In the genomic region with DNA sequence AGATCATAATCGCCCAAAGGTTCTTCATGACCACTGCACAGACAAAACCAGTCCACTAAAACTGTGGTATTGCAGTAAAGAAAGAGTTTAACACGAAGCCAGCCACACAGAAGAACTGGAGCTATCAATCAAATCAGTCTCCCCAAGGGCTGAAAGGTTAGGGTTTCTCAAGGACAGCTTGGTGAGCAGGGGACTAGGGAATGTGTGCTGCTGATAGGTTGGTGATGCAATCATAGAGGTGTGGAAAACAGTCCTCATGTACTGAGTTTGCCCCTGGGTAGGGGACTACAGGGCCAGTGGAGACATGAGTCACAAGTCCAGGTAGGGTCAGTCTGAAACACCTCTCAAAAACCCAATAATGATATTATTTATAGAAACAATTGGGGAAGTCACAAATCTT, we compare ENCODE assay signal across 35 cellular contexts.
"Had no signal": no experiment of that assay in that cellular context is flagged by ENCODE, and none has a peak within 500 bp of the region (broad histone marks: within the 10 kb centered on the region; RNA-seq: fewer than 3 reads in every experiment).

No MANE protein-coding gene starts in this region.

- H3K4me3 ChIP-seq: ascending aorta, cardiac muscle cell, colonic mucosa, Peyer's patch had no signal

- H3K36me3 ChIP-seq: ascending aorta, cardiac muscle cell, colonic mucosa, Peyer's patch had no signal

- H3K27ac Mint-ChIP-seq: activated CD8-positive, alpha-beta T cell treated with anti-CD3 and anti-CD28 coated beads for 36 hours; activated naive CD8-positive, alpha-beta T cell treated with anti-CD3 and anti-CD28 coated beads for 36 hours; activated T-cell treated with anti-CD3 and anti-CD28 coated beads, Interleukin-2, amount 50 U/mL, for 72 hours; activated T-helper 17 cell treated with anti-CD3 and anti-CD28 coated beads, Interleukin-2, amount 50 U/mL, for 72 hours had no signal

- DNase-seq: activated CD4-positive, alpha-beta T cell treated with anti-CD3 and anti-CD28 coated beads for 1 hour; activated CD4-positive, alpha-beta T cell treated with anti-CD3 and anti-CD28 coated beads for 48 hours; activated CD4-positive, CD25-positive, alpha-beta regulatory T cell; activated CD8-positive, alpha-beta T cell treated with anti-CD3 and anti-CD28 coated beads for 36 hours; activated effector memory CD4-positive, alpha-beta T cell treated with anti-CD3 and anti-CD28 coated beads, Interleukin-2, amount 50 U/mL, for 16 hours; activated naive CD4-positive, alpha-beta T cell; activated naive CD4-positive, alpha-beta T cell treated with anti-CD3 and anti-CD28 coated beads, Interleukin-2, amount 50 U/mL, for 16 hours; activated naive CD8-positive, alpha-beta T cell treated with anti-CD3 and anti-CD28 coated beads for 36 hours; activated T-cell treated with anti-CD3 and anti-CD28 coated beads, Interleukin-2, amount 50 U/mL, for 1 hour; activated T-cell treated with anti-CD3 and anti-CD28 coated beads, Interleukin-2, amount 50 U/mL, for 72 hours; amygdala; colonic mucosa; MM.1S; MV-4-11; NCI-H1092; NCI-H1436 treated with DMSO at 0.1 percent for 48 hours; NCI-H1694 treated with DMSO at 0.1 percent for 48 hours; NCI-H2029; NCI-H510A; NCI-H526; NCI-H748 treated with DMSO at 0.1 percent for 48 hours; NK-92 treated with Interleukin-12 subunit alpha and Interleukin-12 subunit beta, amount 100 ng/mL, for 24 hours; PC-3; Peyer's patch; RPMI8226; SIG-M5; T-helper 1 cell; T-helper 2 cell; T-helper 9 cell had no signal

- H3K9me3 ChIP-seq: colonic mucosa had no signal

- H3K36me3 Mint-ChIP-seq: activated naive CD8-positive, alpha-beta T cell treated with anti-CD3 and anti-CD28 coated beads for 36 hours had no signal

- H3K4me3 Mint-ChIP-seq: activated CD8-positive, alpha-beta T cell treated with anti-CD3 and anti-CD28 coated beads for 36 hours; activated naive CD8-positive, alpha-beta T cell treated with anti-CD3 and anti-CD28 coated beads for 36 hours; activated T-cell treated with anti-CD3 and anti-CD28 coated beads, Interleukin-2, amount 50 U/mL, for 72 hours; activated T-helper 17 cell treated with anti-CD3 and anti-CD28 coated beads, Interleukin-2, amount 50 U/mL, for 72 hours; central memory CD8-positive, alpha-beta T cell had no signal

- H3K9me3 Mint-ChIP-seq: activated T-helper 17 cell treated with anti-CD3 and anti-CD28 coated beads, Interleukin-2, amount 50 U/mL, for 72 hours had no signal

- H3K27me3 ChIP-seq: ascending aorta, cardiac muscle cell, colonic mucosa, Peyer's patch had no signal

- ATAC-seq: activated CD8-positive, alpha-beta T cell treated with anti-CD3 and anti-CD28 coated beads for 36 hours; activated T-cell treated with anti-CD3 and anti-CD28 coated beads, Interleukin-2, amount 50 U/mL, for 72 hours; activated T-helper 17 cell treated with anti-CD3 and anti-CD28 coated beads, Interleukin-2, amount 50 U/mL, for 72 hours; PC-3; SK-N-SH treated with all-trans-retinoic acid at 6 μM for 48 hours had no signal

- H3K4me1 ChIP-seq: ascending aorta, colonic mucosa, Peyer's patch had no signal

- H3K27me3 Mint-ChIP-seq: activated naive CD8-positive, alpha-beta T cell treated with anti-CD3 and anti-CD28 coated beads for 36 hours had no signal

- H3K4me1 Mint-ChIP-seq: activated naive CD8-positive, alpha-beta T cell treated with anti-CD3 and anti-CD28 coated beads for 36 hours; activated T-helper 17 cell treated with anti-CD3 and anti-CD28 coated beads, Interleukin-2, amount 50 U/mL, for 72 hours; central memory CD8-positive, alpha-beta T cell had no signal

- H3K27ac ChIP-seq: ascending aorta, cardiac muscle cell, colonic mucosa, Peyer's patch, VCaP had no signal
